In the genomic region with DNA sequence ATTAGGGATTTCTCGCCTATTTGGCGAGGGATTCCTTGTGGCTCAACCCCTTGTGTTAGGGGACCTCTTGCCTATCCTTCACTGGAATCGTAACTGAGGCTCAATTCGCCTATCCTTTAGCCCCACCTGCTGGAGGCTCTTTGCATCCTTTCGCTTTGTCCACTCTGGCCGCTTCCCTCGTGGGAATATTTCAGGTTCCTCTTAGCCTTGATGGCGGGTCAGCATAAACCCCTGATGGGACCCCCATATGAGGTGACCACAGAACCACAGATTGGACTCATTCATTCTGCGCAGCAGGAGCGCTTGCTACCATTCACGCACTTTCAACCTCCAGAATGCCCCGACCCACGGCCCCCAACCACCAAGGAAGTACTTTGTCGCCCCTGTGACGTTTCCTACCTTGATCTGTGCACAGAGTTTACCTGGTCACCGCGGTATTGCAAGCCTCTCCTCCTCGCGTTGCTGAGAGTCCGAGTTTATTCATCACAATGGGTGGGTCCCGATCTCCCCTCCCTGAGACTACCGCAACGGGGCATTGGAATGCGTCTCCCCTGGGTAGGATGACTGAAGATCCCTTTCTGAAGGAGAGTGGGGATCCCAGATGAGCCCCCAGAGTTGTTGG, we compare ENCODE assay signal across 8 cellular contexts. TPM values are rescaled to one million over a fixed set of nuclear protein-coding genes. Genes with fewer than 3 reads are reported as not detected.
DNase-seq lines count a peak whose midpoint lies in the region; ATAC-seq and TF ChIP-seq lines count a peak whose summit lies in the region.

TSS of gene OR52N2 (plus strand) at position 425 of the 622 bp plus-strand sequence. CDS start 11,412 bp downstream, outside the sequence.

- peaks cover 0 to 9% (median 6%) of the 10 kb centered on the region in 3 donors for H3K4me1 Mint-ChIP-seq in IgD-negative memory B cell
- H3K4me1 Mint-ChIP-seq in activated naive CD8-positive, alpha-beta T cell treated with anti-CD3 and anti-CD28 coated beads, Interleukin-2, amount 50 U/mL, for 24 hours = peaks cover 7% of the 10 kb centered on the region

- no peaks in the 10 kb centered on the region for H3K27me3 ChIP-seq in uterus

- no peaks in the 10 kb centered on the region for H3K4me1 ChIP-seq in uterus

- peaks cover 8% of the 10 kb centered on the region for H3K27me3 Mint-ChIP-seq in IgD-negative memory B cell
- peaks cover 17% of the 10 kb centered on the region for H3K27me3 Mint-ChIP-seq in activated naive CD8-positive, alpha-beta T cell treated with anti-CD3 and anti-CD28 coated beads, Interleukin-2, amount 50 U/mL, for 24 hours

- peak within 1 kb of the TSS; percentile 73 to 96 (median 89) for H3K4me3 Mint-ChIP-seq in IgD-negative memory B cell
- peak within 1 kb of the TSS; percentile 84 for H3K4me3 Mint-ChIP-seq in activated naive CD8-positive, alpha-beta T cell treated with anti-CD3 and anti-CD28 coated beads, Interleukin-2, amount 50 U/mL, for 24 hours

- H3K27ac ChIP-seq in uterus = no peak within 1 kb of the TSS

- no peaks in the 10 kb centered on the region for H3K36me3 ChIP-seq in uterus

- H3K27ac Mint-ChIP-seq in IgD-negative memory B cell = no peak within 1 kb of the TSS
- no peak within 1 kb of the TSS for H3K27ac Mint-ChIP-seq in activated naive CD8-positive, alpha-beta T cell treated with anti-CD3 and anti-CD28 coated beads, Interleukin-2, amount 50 U/mL, for 24 hours

- peak; percentile 73 to 85 (median 81) for TF ChIP-seq CTCF in uterus (IDR thresholded peaks at IDR 0.05)

- no peaks in the 10 kb centered on the region for H3K36me3 Mint-ChIP-seq in IgD-negative memory B cell
- H3K36me3 Mint-ChIP-seq in activated naive CD8-positive, alpha-beta T cell treated with anti-CD3 and anti-CD28 coated beads, Interleukin-2, amount 50 U/mL, for 24 hours (ENCODE audit: low read depth) = no peaks in the 10 kb centered on the region

- peaks cover 2 to 10% (median 3%) of the 10 kb centered on the region in 3 donors for H3K9me3 Mint-ChIP-seq in IgD-negative memory B cell
- peaks cover 8% of the 10 kb centered on the region for H3K9me3 Mint-ChIP-seq in activated naive CD8-positive, alpha-beta T cell treated with anti-CD3 and anti-CD28 coated beads, Interleukin-2, amount 50 U/mL, for 24 hours

- H3K4me3 ChIP-seq in uterus = peak within 1 kb of the TSS; percentile 19 to 32

- ATAC-seq in GM21619 (IDR thresholded peaks at IDR 0.05; ENCODE audit: unreplicated experiment) = peak; percentile 95
- peak; percentile 99 for ATAC-seq in SK-N-SH treated with all-trans-retinoic acid at 6 μM for 48 hours
- peak; percentile 92 for ATAC-seq in activated naive CD8-positive, alpha-beta T cell treated with anti-CD3 and anti-CD28 coated beads, Interleukin-2, amount 50 U/mL, for 24 hours
- peak; percentile 93 for ATAC-seq in left ventricle myocardium superior

- DNase-seq in ELR (ENCODE audit: low read depth) (peak; percentile 72), left ventricle myocardium superior (peak; percentile 52), pulmonary artery endothelial cell (ENCODE audit: low read depth, low spot score) (peak; percentile 24), uterus (peak; percentile 68)
- peak; percentile 76 for DNase-seq in activated naive CD8-positive, alpha-beta T cell treated with anti-CD3 and anti-CD28 coated beads, Interleukin-2, amount 50 U/mL, for 24 hours

- intact Hi-C loops in left ventricle myocardium superior (cut with micrococcal nuclease) (no loop called here), uterus (cut with DNase I; ENCODE audit: low total_unique reads) (no loop called here)

- TF ChIP-seq POLR2A in uterus (IDR thresholded peaks at IDR 0.05) = no peak

- no peaks in the 10 kb centered on the region for H3K9me3 ChIP-seq in uterus

TF ChIP-seq in SK-N-SH treated with all-trans-retinoic acid at 6 μM for 48 hours, 23 proteins besides CTCF, POLR2A, EP300 and RAD21:
- TF ChIP-seq PATZ1 (CRISPR knock-in tag; IDR thresholded peaks at IDR 0.05; ENCODE audit: borderline replicate concordance) = no peak
- no peak for TF ChIP-seq ZFP3 (CRISPR knock-in tag; IDR thresholded peaks at IDR 0.05)
- no peak for TF ChIP-seq RARB (CRISPR knock-in tag; IDR thresholded peaks at IDR 0.05)
- no peak for TF ChIP-seq ESRRG (CRISPR knock-in tag; IDR thresholded peaks at IDR 0.05)

RNA-seq across cellular contexts. Expression of gene OR52N2, which starts in this region (rescaled TPM):
- not detected for polyA plus RNA-seq in IgD-negative memory B cell
- total RNA-seq in left ventricle myocardium superior = not detected
- total RNA-seq in pulmonary artery endothelial cell = not detected in 2 replicates
- total RNA-seq in uterus = not detected

Comparison
In these comparisons a context has a peak if more than half of its experiments do, and no peak if none do; other contexts are left out.
1. Peak in DNase-seq and ATAC-seq in left ventricle myocardium superior; RNA of the gene not detected or under 1 TPM.
2. Peak in DNase-seq in pulmonary artery endothelial cell; RNA of the gene not detected or under 1 TPM.
3. Peak in DNase-seq and H3K4me3 ChIP-seq in uterus; RNA of the gene not detected or under 1 TPM.
4. DNase-seq: peak in every context shown above with its lines; median percentile 76 in activated naive CD8-positive, alpha-beta T cell treated with anti-CD3 and anti-CD28 coated beads, Interleukin-2, amount 50 U/mL, for 24 hours; 72 in ELR; 68 in uterus; 52 in left ventricle myocardium superior; 24 in pulmonary artery endothelial cell.